8 cellular contexts compared by ENCODE assay signal in genomic region chr17:77464988-77465357, GRCh38.
A peak's percentile ranks its signal among the peaks of the same experiment; 100 is the strongest.
DNase-seq lines count a peak whose midpoint lies in the region; ATAC-seq and TF ChIP-seq lines count a peak whose summit lies in the region.

No MANE protein-coding gene starts in this region.

- CTCF ChIA-PET in PC-3 (lab: Charles Lee) = no interaction called here

- H3K4me3 ChIP-seq in PC-3 (ENCODE audit: low read length) (no peak overlapping the region), esophagus muscularis mucosa (no peak overlapping the region), skeletal muscle tissue (ENCODE audit: low read length in 3 of 3) (no peak overlapping the region)

- BruUV-seq in PC-3 (replicated peaks; lab: Mats Ljungman, UMichigan) = no TSS peak

- TF ChIP-seq CTCF in PC-3 (conservative IDR thresholded peaks at IDR 0.05; ENCODE audit: low read depth, low read length) = no peak
- TF ChIP-seq CTCF in esophagus muscularis mucosa (IDR thresholded peaks at IDR 0.05) = no peak

- no peaks in the 10 kb centered on the region for H3K9me3 Mint-ChIP-seq in T-helper 2 cell treated with Interferon-gamma antibody and Interleukin-4, amounts not matched to agents 5 μg/mL and 100 μg/mL, for 36 hours

- POLR2A ChIA-PET in PC-3 (lab: Charles Lee; ENCODE audit: unreplicated experiment) = interaction anchor here (0.6 kb wide), 1 partner anchor 199 kb away, joined by 4 read pairs; no protein-coding TSS in a partner anchor

- peak overlapping the region; percentile 85 for H3K27ac Mint-ChIP-seq in T-helper 2 cell treated with Interferon-gamma antibody and Interleukin-4, amounts not matched to agents 5 μg/mL and 100 μg/mL, for 36 hours

- H3K4me3 Mint-ChIP-seq in T-helper 2 cell treated with Interferon-gamma antibody and Interleukin-4, amounts not matched to agents 5 μg/mL and 100 μg/mL, for 36 hours = peak overlapping the region; percentile 75

- H3K27ac ChIP-seq in PC-3 (ENCODE audit: low read length) (0 out of 2 replicates have a peak overlapping the region, but pooled peaks have one; percentile 17), esophagus muscularis mucosa (replicated peaks in 1 of 4) (peak overlapping the region; percentile 38 to 69 (median 60)), skeletal muscle tissue (ENCODE audit: low read depth, low read length) (peak overlapping the region; percentile 30)

- DNase-seq in T-helper 2 cell treated with Interferon-gamma antibody and Interleukin-4, amounts not matched to agents 5 μg/mL and 100 μg/mL, for 36 hours (ENCODE audit: low spot score) = no peak
- DNase-seq in T-helper 2 cell (no peak), PC-3 (no peak), esophagus muscularis mucosa (ENCODE audit: extremely low spot score) (no peak), SK-N-DZ (ENCODE audit: low spot score) (no peak), ecto neural progenitor cell (ENCODE audit: low spot score) (no peak), NCI-H1105 treated with DMSO at 0.1 percent for 48 hours (lab: John Stamatoyannopoulos, UW) (no peak)

- H3K9ac ChIP-seq in PC-3 (ENCODE audit: low read length) = no peak overlapping the region
- no peak overlapping the region for H3K9ac ChIP-seq in skeletal muscle tissue (ENCODE audit: low read depth in 1 of 3, low read length in 3 of 3)

- peaks cover 73% of the 10 kb centered on the region for H3K4me1 Mint-ChIP-seq in T-helper 2 cell treated with Interferon-gamma antibody and Interleukin-4, amounts not matched to agents 5 μg/mL and 100 μg/mL, for 36 hours (ENCODE audit: low read depth)

- H3K27me3 Mint-ChIP-seq in T-helper 2 cell treated with Interferon-gamma antibody and Interleukin-4, amounts not matched to agents 5 μg/mL and 100 μg/mL, for 36 hours (ENCODE audit: low read depth) = no peaks in the 10 kb centered on the region

- TF ChIP-seq POLR2A in esophagus muscularis mucosa (IDR thresholded peaks at IDR 0.05; ENCODE audit: low read depth) = no peak

- H3K4me2 ChIP-seq in PC-3 (ENCODE audit: low read length) = peak overlapping the region; percentile 29; the same call in 1 of the 2 replicates

- no peak overlapping the region for H2AFZ ChIP-seq in PC-3 (ENCODE audit: low read length)

- no peaks in the 10 kb centered on the region for H3K9me2 ChIP-seq in PC-3 (replicated peaks; ENCODE audit: low read length)

- H3K4me1 ChIP-seq in PC-3 (ENCODE audit: insufficient read depth, low read length) (peaks cover 13% of the 10 kb centered on the region), esophagus muscularis mucosa (peaks cover 67 to 98% (median 87%) of the 10 kb centered on the region in 4 donors), skeletal muscle tissue (ENCODE audit: control insufficient read depth in 3 of 3, insufficient read depth in 3 of 3, low read length in 3 of 3) (peaks cover 20 to 32% (median 29%) of the 10 kb centered on the region in 3 donors)

- H3K9me3 ChIP-seq in PC-3 (ENCODE audit: low read length) (no peaks in the 10 kb centered on the region), esophagus muscularis mucosa (no peaks in the 10 kb centered on the region), skeletal muscle tissue (ENCODE audit: control insufficient read depth in 3 of 3, low read length in 3 of 3) (no peaks in the 10 kb centered on the region)

- WGBS in esophagus muscularis mucosa = 95% methylated on average over 6 of the region's 6 CpGs

- no peaks in the 10 kb centered on the region for H3K27me3 ChIP-seq in PC-3 (ENCODE audit: low read length)
- no peaks in the 10 kb centered on the region for H3K27me3 ChIP-seq in esophagus muscularis mucosa
- no peaks in the 10 kb centered on the region for H3K27me3 ChIP-seq in skeletal muscle tissue (ENCODE audit: control insufficient read depth in 3 of 3, insufficient read depth in 3 of 3, low read length in 3 of 3)

- ATAC-seq in PC-3 = no peak

- peaks cover 79% of the 10 kb centered on the region for H3K79me2 ChIP-seq in PC-3 (ENCODE audit: low read length)

- H3F3A ChIP-seq in PC-3 (ENCODE audit: low read length, unreplicated experiment) = no peaks in the 10 kb centered on the region

- H3K36me3 Mint-ChIP-seq in T-helper 2 cell treated with Interferon-gamma antibody and Interleukin-4, amounts not matched to agents 5 μg/mL and 100 μg/mL, for 36 hours (ENCODE audit: low read depth) = peaks cover 56% of the 10 kb centered on the region

- intact Hi-C loops in PC-3 (cut with micrococcal nuclease) (no loop called here), esophagus muscularis mucosa (cut with DNase I) (no loop called here)

- H4K20me1 ChIP-seq in PC-3 (ENCODE audit: low read length) = peaks cover 8% of the 10 kb centered on the region; the same call in 1 of the 2 replicates

- peaks cover 16% of the 10 kb centered on the region for H3K36me3 ChIP-seq in PC-3 (ENCODE audit: low read depth, low read length)
- peaks cover 0 to 14% (median 5%) of the 10 kb centered on the region in 4 donors for H3K36me3 ChIP-seq in esophagus muscularis mucosa
- peaks cover 0 to 2% (median 0%) of the 10 kb centered on the region in 3 donors for H3K36me3 ChIP-seq in skeletal muscle tissue (ENCODE audit: control insufficient read depth in 3 of 3, insufficient read depth in 3 of 3, low read length in 3 of 3)

- TF ChIP-seq EP300 in esophagus muscularis mucosa (IDR thresholded peaks at IDR 0.05) = no peak
